ENCODE assay signal across 3 cellular contexts in the genomic region with DNA sequence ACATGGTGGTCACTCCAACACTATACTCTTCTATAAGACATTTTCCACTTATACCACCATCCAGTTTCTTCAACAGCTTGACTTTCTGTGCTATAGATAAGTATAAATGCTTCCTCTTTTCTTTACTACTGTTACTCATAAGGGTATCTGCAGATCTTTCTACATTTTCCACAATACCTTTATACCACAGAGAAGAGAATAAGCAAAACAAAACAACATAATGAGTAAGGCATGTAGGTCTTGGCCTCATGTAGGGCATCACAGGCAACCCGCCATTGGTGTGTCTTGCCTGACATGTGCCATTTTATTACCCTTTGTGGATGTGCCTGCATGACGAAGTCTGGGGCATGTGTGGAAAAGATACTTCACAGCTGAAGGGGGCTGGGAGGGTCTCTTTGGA.
TF ChIP-seq lines count a peak whose summit lies in the region.

No MANE protein-coding gene starts in this region.

TF ChIP-seq in IMR-90, 13 proteins besides CTCF, POLR2A, EP300 and RAD21:
- TF ChIP-seq SMC3 (IDR thresholded peaks at IDR 0.05; ENCODE audit: low read depth, low read length) (no peak), RFX5 (IDR thresholded peaks at IDR 0.05; ENCODE audit: low read depth, low read length) (no peak), FOS (IDR thresholded peaks at IDR 0.05; ENCODE audit: low read depth, low read length) (no peak), MXI1 (IDR thresholded peaks at IDR 0.05; ENCODE audit: borderline replicate concordance, low read depth, low read length) (no peak), MAZ (IDR thresholded peaks at IDR 0.05; ENCODE audit: borderline replicate concordance, low read depth, low read length) (no peak), MAFK (IDR thresholded peaks at IDR 0.05; ENCODE audit: low read depth, low read length) (no peak), CHD1 (IDR thresholded peaks at IDR 0.05; ENCODE audit: low read depth, low read length) (no peak), RCOR1 (IDR thresholded peaks at IDR 0.05; ENCODE audit: insufficient replicate concordance, low read length) (no peak), CEBPB (IDR thresholded peaks at IDR 0.05; ENCODE audit: low read depth, low read length) (no peak), NFE2L2 (IDR thresholded peaks at IDR 0.05; ENCODE audit: low read depth, low read length) (no peak), BHLHE40 (IDR thresholded peaks at IDR 0.05; ENCODE audit: low read depth, low read length) (no peak)
- TF ChIP-seq, protein P1, sequence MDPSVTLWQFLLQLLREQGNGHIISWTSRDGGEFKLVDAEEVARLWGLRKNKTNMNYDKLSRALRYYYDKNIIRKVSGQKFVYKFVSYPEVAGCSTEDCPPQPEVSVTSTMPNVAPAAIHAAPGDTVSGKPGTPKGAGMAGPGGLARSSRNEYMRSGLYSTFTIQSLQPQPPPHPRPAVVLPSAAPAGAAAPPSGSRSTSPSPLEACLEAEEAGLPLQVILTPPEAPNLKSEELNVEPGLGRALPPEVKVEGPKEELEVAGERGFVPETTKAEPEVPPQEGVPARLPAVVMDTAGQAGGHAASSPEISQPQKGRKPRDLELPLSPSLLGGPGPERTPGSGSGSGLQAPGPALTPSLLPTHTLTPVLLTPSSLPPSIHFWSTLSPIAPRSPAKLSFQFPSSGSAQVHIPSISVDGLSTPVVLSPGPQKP (IDR thresholded peaks at IDR 0.05; ENCODE audit: borderline replicate concordance, low read depth, low read length) = no peak
- TF ChIP-seq, protein P2, sequence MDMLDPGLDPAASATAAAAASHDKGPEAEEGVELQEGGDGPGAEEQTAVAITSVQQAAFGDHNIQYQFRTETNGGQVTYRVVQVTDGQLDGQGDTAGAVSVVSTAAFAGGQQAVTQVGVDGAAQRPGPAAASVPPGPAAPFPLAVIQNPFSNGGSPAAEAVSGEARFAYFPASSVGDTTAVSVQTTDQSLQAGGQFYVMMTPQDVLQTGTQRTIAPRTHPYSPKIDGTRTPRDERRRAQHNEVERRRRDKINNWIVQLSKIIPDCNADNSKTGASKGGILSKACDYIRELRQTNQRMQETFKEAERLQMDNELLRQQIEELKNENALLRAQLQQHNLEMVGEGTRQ (IDR thresholded peaks at IDR 0.05; ENCODE audit: low read depth, low read length) = no peak

TF ChIP-seq in GM12878, 131 proteins besides CTCF, POLR2A, EP300 and RAD21:
- TF ChIP-seq YY1 (IDR thresholded peaks at IDR 0.05; ENCODE audit: low read depth, low read length) (peak; percentile 56), BACH1 (IDR thresholded peaks at IDR 0.05; ENCODE audit: borderline replicate concordance) (no peak), MYC (IDR thresholded peaks at IDR 0.05; ENCODE audit: insufficient read depth, insufficient read length, insufficient replicate concordance, low read length, severe bottlenecking) (no peak), MEF2B (IDR thresholded peaks at IDR 0.05; ENCODE audit: partially characterized antibody, poor library complexity, severe bottlenecking) (no peak)

TF ChIP-seq in GM23338, 12 proteins besides CTCF, POLR2A, EP300 and RAD21:
- TF ChIP-seq ZNF331 (CRISPR knock-in tag; IDR thresholded peaks at IDR 0.05; ENCODE audit: low read depth) (no peak), POLR2AphosphoS5 (IDR thresholded peaks at IDR 0.05; ENCODE audit: low read depth) (no peak), STAT1 (IDR thresholded peaks at IDR 0.05; ENCODE audit: unreplicated experiment) (no peak), JUNB (IDR thresholded peaks at IDR 0.05; ENCODE audit: unreplicated experiment) (no peak), EZH2 (IDR thresholded peaks at IDR 0.05; ENCODE audit: low read depth, unreplicated experiment) (no peak), CREB1 (CRISPR knock-in tag; IDR thresholded peaks at IDR 0.05; ENCODE audit: low read depth) (no peak), EZH2phosphoT487 (IDR thresholded peaks at IDR 0.05; ENCODE audit: unreplicated experiment) (no peak), ZNF114 (CRISPR knock-in tag; IDR thresholded peaks at IDR 0.05) (no peak), NANOG (IDR thresholded peaks at IDR 0.05; ENCODE audit: borderline replicate concordance) (no peak)
- TF ChIP-seq, protein P3, sequence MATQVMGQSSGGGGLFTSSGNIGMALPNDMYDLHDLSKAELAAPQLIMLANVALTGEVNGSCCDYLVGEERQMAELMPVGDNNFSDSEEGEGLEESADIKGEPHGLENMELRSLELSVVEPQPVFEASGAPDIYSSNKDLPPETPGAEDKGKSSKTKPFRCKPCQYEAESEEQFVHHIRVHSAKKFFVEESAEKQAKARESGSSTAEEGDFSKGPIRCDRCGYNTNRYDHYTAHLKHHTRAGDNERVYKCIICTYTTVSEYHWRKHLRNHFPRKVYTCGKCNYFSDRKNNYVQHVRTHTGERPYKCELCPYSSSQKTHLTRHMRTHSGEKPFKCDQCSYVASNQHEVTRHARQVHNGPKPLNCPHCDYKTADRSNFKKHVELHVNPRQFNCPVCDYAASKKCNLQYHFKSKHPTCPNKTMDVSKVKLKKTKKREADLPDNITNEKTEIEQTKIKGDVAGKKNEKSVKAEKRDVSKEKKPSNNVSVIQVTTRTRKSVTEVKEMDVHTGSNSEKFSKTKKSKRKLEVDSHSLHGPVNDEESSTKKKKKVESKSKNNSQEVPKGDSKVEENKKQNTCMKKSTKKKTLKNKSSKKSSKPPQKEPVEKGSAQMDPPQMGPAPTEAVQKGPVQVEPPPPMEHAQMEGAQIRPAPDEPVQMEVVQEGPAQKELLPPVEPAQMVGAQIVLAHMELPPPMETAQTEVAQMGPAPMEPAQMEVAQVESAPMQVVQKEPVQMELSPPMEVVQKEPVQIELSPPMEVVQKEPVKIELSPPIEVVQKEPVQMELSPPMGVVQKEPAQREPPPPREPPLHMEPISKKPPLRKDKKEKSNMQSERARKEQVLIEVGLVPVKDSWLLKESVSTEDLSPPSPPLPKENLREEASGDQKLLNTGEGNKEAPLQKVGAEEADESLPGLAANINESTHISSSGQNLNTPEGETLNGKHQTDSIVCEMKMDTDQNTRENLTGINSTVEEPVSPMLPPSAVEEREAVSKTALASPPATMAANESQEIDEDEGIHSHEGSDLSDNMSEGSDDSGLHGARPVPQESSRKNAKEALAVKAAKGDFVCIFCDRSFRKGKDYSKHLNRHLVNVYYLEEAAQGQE (IDR thresholded peaks at IDR 0.05; ENCODE audit: unreplicated experiment) = no peak
- TF ChIP-seq, protein P4, sequence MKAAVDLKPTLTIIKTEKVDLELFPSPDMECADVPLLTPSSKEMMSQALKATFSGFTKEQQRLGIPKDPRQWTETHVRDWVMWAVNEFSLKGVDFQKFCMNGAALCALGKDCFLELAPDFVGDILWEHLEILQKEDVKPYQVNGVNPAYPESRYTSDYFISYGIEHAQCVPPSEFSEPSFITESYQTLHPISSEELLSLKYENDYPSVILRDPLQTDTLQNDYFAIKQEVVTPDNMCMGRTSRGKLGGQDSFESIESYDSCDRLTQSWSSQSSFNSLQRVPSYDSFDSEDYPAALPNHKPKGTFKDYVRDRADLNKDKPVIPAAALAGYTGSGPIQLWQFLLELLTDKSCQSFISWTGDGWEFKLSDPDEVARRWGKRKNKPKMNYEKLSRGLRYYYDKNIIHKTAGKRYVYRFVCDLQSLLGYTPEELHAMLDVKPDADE (IDR thresholded peaks at IDR 0.05) = no peak
- TF ChIP-seq, protein P5, sequence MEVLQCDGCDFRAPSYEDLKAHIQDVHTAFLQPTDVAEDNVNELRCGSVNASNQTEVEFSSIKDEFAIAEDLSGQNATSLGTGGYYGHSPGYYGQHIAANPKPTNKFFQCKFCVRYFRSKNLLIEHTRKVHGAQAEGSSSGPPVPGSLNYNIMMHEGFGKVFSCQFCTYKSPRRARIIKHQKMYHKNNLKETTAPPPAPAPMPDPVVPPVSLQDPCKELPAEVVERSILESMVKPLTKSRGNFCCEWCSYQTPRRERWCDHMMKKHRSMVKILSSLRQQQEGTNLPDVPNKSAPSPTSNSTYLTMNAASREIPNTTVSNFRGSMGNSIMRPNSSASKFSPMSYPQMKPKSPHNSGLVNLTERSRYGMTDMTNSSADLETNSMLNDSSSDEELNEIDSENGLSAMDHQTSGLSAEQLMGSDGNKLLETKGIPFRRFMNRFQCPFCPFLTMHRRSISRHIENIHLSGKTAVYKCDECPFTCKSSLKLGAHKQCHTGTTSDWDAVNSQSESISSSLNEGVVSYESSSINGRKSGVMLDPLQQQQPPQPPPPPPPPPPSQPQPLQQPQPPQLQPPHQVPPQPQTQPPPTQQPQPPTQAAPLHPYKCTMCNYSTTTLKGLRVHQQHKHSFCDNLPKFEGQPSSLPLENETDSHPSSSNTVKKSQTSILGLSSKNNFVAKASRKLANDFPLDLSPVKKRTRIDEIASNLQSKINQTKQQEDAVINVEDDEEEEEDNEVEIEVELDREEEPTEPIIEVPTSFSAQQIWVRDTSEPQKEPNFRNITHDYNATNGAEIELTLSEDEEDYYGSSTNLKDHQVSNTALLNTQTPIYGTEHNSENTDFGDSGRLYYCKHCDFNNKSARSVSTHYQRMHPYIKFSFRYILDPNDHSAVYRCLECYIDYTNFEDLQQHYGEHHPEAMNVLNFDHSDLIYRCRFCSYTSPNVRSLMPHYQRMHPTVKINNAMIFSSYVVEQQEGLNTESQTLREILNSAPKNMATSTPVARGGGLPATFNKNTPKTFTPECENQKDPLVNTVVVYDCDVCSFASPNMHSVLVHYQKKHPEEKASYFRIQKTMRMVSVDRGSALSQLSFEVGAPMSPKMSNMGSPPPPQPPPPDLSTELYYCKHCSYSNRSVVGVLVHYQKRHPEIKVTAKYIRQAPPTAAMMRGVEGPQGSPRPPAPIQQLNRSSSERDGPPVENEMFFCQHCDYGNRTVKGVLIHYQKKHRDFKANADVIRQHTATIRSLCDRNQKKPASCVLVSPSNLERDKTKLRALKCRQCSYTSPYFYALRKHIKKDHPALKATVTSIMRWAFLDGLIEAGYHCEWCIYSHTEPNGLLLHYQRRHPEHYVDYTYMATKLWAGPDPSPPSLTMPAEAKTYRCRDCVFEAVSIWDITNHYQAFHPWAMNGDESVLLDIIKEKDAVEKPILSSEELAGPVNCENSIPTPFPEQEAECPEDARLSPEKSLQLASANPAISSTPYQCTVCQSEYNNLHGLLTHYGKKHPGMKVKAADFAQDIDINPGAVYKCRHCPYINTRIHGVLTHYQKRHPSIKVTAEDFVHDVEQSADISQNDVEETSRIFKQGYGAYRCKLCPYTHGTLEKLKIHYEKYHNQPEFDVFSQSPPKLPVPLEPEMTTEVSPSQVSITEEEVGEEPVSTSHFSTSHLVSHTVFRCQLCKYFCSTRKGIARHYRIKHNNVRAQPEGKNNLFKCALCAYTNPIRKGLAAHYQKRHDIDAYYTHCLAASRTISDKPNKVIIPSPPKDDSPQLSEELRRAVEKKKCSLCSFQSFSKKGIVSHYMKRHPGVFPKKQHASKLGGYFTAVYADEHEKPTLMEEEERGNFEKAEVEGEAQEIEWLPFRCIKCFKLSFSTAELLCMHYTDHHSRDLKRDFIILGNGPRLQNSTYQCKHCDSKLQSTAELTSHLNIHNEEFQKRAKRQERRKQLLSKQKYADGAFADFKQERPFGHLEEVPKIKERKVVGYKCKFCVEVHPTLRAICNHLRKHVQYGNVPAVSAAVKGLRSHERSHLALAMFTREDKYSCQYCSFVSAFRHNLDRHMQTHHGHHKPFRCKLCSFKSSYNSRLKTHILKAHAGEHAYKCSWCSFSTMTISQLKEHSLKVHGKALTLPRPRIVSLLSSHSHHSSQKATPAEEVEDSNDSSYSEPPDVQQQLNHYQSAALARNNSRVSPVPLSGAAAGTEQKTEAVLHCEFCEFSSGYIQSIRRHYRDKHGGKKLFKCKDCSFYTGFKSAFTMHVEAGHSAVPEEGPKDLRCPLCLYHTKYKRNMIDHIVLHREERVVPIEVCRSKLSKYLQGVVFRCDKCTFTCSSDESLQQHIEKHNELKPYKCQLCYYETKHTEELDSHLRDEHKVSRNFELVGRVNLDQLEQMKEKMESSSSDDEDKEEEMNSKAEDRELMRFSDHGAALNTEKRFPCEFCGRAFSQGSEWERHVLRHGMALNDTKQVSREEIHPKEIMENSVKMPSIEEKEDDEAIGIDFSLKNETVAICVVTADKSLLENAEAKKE (CRISPR knock-in tag; IDR thresholded peaks at IDR 0.05) = no peak
